ENCODE assay signal across 18 cellular contexts in genomic region chr2:60719331-60719730, GRCh38.
"Had no signal": no experiment of that assay in that cellular context is flagged by ENCODE, and none has a peak within 500 bp of the region (broad histone marks: within the 10 kb centered on the region; RNA-seq: fewer than 3 reads in every experiment).

No MANE protein-coding gene starts in this region.

- H3K4me1 Mint-ChIP-seq: activated naive CD4-positive, alpha-beta T cell treated with anti-CD3 and anti-CD28 coated beads, Interleukin-2, amount 10 ng/mL, durations not matched to agents 7 days and 5 days; mesothelial cell of epicardium; nephron had no signal

- H3K36me3 ChIP-seq: ascending aorta, lower lobe of right lung, right atrium auricular region, tibial nerve, WERI-Rb-1 had no signal

- H3K4me3 Mint-ChIP-seq: activated CD4-positive, alpha-beta memory T cell treated with anti-CD3 and anti-CD28 coated beads for 36 hours; activated naive CD4-positive, alpha-beta T cell treated with anti-CD3 and anti-CD28 coated beads, Interleukin-2, amount 10 ng/mL, durations not matched to agents 7 days and 5 days; activated T-cell treated with anti-CD3 and anti-CD28 coated beads, Interleukin-2, amount 50 U/mL, for 24 hours; dendritic cell treated with granulocyte-macrophage colony-stimulating factor and Interleukin-4, amounts not matched to agents 40 ng/mL and 50 ng/mL, for 4 days; mesothelial cell of epicardium; nephron; stimulated activated naive CD8-positive, alpha-beta T cell treated with anti-CD3 and anti-CD28 coated beads, Interleukin-15, Interleukin-2, amounts not matched to agents 100 ng/mL and 50 ng/mL, for 24 hours had no signal

- H3K4me1 ChIP-seq: ascending aorta, lower lobe of right lung, right atrium auricular region, tibial nerve had no signal

- ATAC-seq: lower lobe of right lung had no signal

- H3K27me3 ChIP-seq: ascending aorta, right atrium auricular region, tibial nerve had no signal

- H3K27me3 Mint-ChIP-seq: activated CD4-positive, alpha-beta memory T cell treated with anti-CD3 and anti-CD28 coated beads for 36 hours; activated naive CD4-positive, alpha-beta T cell treated with anti-CD3 and anti-CD28 coated beads, Interleukin-2, amount 10 ng/mL, durations not matched to agents 7 days and 5 days; activated T-cell treated with anti-CD3 and anti-CD28 coated beads, Interleukin-2, amount 50 U/mL, for 24 hours; dendritic cell treated with granulocyte-macrophage colony-stimulating factor and Interleukin-4, amounts not matched to agents 40 ng/mL and 50 ng/mL, for 4 days; progenitor cell of endocrine pancreas; stimulated activated naive CD8-positive, alpha-beta T cell treated with anti-CD3 and anti-CD28 coated beads, Interleukin-15, Interleukin-2, amounts not matched to agents 100 ng/mL and 50 ng/mL, for 24 hours had no signal

- H3K4me3 ChIP-seq: ascending aorta, lower lobe of right lung, right atrium auricular region, tibial nerve had no signal

- H3K9me3 ChIP-seq: lower lobe of right lung had no signal

- H3K9me3 Mint-ChIP-seq: activated CD4-positive, alpha-beta memory T cell treated with anti-CD3 and anti-CD28 coated beads for 36 hours; activated naive CD4-positive, alpha-beta T cell treated with anti-CD3 and anti-CD28 coated beads, Interleukin-2, amount 10 ng/mL, durations not matched to agents 7 days and 5 days; stimulated activated naive CD8-positive, alpha-beta T cell treated with anti-CD3 and anti-CD28 coated beads, Interleukin-15, Interleukin-2, amounts not matched to agents 100 ng/mL and 50 ng/mL, for 24 hours had no signal

- H3K27ac Mint-ChIP-seq: activated CD4-positive, alpha-beta memory T cell treated with anti-CD3 and anti-CD28 coated beads for 36 hours; activated naive CD4-positive, alpha-beta T cell treated with anti-CD3 and anti-CD28 coated beads, Interleukin-2, amount 10 ng/mL, durations not matched to agents 7 days and 5 days; activated T-cell treated with anti-CD3 and anti-CD28 coated beads, Interleukin-2, amount 50 U/mL, for 24 hours; dendritic cell treated with granulocyte-macrophage colony-stimulating factor and Interleukin-4, amounts not matched to agents 40 ng/mL and 50 ng/mL, for 4 days; mesothelial cell of epicardium; nephron; progenitor cell of endocrine pancreas; stimulated activated naive CD8-positive, alpha-beta T cell treated with anti-CD3 and anti-CD28 coated beads, Interleukin-15, Interleukin-2, amounts not matched to agents 100 ng/mL and 50 ng/mL, for 24 hours had no signal

- H3K36me3 Mint-ChIP-seq: activated CD4-positive, alpha-beta memory T cell treated with anti-CD3 and anti-CD28 coated beads for 36 hours; activated naive CD4-positive, alpha-beta T cell treated with anti-CD3 and anti-CD28 coated beads, Interleukin-2, amount 10 ng/mL, durations not matched to agents 7 days and 5 days; mesothelial cell of epicardium had no signal

- DNase-seq: activated CD4-positive, alpha-beta memory T cell treated with anti-CD3 and anti-CD28 coated beads for 36 hours; activated naive CD4-positive, alpha-beta T cell treated with anti-CD3 and anti-CD28 coated beads, Interleukin-2, amount 10 ng/mL, durations not matched to agents 7 days and 5 days; activated T-cell treated with anti-CD3 and anti-CD28 coated beads, Interleukin-2, amount 50 U/mL, for 24 hours; effector CD8-positive, alpha-beta T cell; hypothalamus; islet precursor cell; lower lobe of right lung; SW 1271; T-helper 2 cell; WERI-Rb-1 had no signal

- H3K27ac ChIP-seq: ascending aorta, lower lobe of right lung, right atrium auricular region, tibial nerve, WERI-Rb-1 had no signal
